In genomic region chr14:105398044-105398725, GRCh38 we compare ENCODE assay signal across 8 cellular contexts. TPM values are rescaled to one million over a fixed set of nuclear protein-coding genes. Genes with fewer than 3 reads are reported as not detected.
DNase-seq lines count a peak whose midpoint lies in the region; ATAC-seq and TF ChIP-seq lines count a peak whose summit lies in the region.

Gene TEX22 (plus strand): TSS chr14:105398538. CDS start chr14:105399341, 803 bp downstream.

- H3K4me1 Mint-ChIP-seq in activated CD4-positive, alpha-beta T cell treated with anti-CD3 and anti-CD28 coated beads, Interleukin-2, amount 10 ng/mL, durations not matched to agents 24 days and 14 days, result peaks cover 20% of the 10 kb centered on the region

- H3K4me1 ChIP-seq in right lobe of liver, result peaks cover 0 to 6% (median 0%) of the 10 kb centered on the region in 4 donors

- TF ChIP-seq POLR2A in right lobe of liver (IDR thresholded peaks at IDR 0.05), result peak; percentile 66

- H3K36me3 Mint-ChIP-seq in activated CD4-positive, alpha-beta T cell treated with anti-CD3 and anti-CD28 coated beads, Interleukin-2, amount 10 ng/mL, durations not matched to agents 24 days and 14 days (ENCODE audit: low read depth), result peaks cover 36% of the 10 kb centered on the region

- H3K27ac ChIP-seq in right lobe of liver, result peak within 1 kb of the TSS; percentile 69 to 83 (median 82)

- peak; percentile 80 for ATAC-seq in GM19025 (IDR thresholded peaks at IDR 0.05; ENCODE audit: low read depth, unreplicated experiment)
- peak; percentile 45 for ATAC-seq in HG03378 (IDR thresholded peaks at IDR 0.05; ENCODE audit: unreplicated experiment)
- peak; percentile 86 to 93 (median 92) for ATAC-seq in right lobe of liver

- 0% methylated on average over 13 of the region's 77 CpGs for WGBS in right lobe of liver (ENCODE audit: insufficient coverage, low coverage, low lambda C conversion rate, missing lambda C conversion rate)

- peak within 1 kb of the TSS; percentile 93 for H3K4me3 Mint-ChIP-seq in activated CD4-positive, alpha-beta T cell treated with anti-CD3 and anti-CD28 coated beads, Interleukin-2, amount 10 ng/mL, durations not matched to agents 24 days and 14 days

- peak within 1 kb of the TSS; percentile 96 for H3K27ac Mint-ChIP-seq in activated CD4-positive, alpha-beta T cell treated with anti-CD3 and anti-CD28 coated beads, Interleukin-2, amount 10 ng/mL, durations not matched to agents 24 days and 14 days

- no peaks in the 10 kb centered on the region for H3K9me3 ChIP-seq in right lobe of liver

- H3K9me3 Mint-ChIP-seq in activated CD4-positive, alpha-beta T cell treated with anti-CD3 and anti-CD28 coated beads, Interleukin-2, amount 10 ng/mL, durations not matched to agents 24 days and 14 days, result peaks cover 9% of the 10 kb centered on the region

- intact Hi-C loops in activated CD4-positive, alpha-beta T cell treated with anti-CD3 and anti-CD28 coated beads, Interleukin-2, amount 10 ng/mL, durations not matched to agents 24 days and 14 days (cut with micrococcal nuclease), result loop anchor here (1.0 to 5.0 kb wide), 3 partner anchors 17 to 646 kb away; partner anchors contain the start of gene SIVA1
- intact Hi-C loops in right lobe of liver (cut with DNase I), result no loop called here

- peak; percentile 97 for DNase-seq in AG08396 (ENCODE audit: low spot score)
- DNase-seq in NCI-H524 (lab: John Stamatoyannopoulos, UW), result peak; percentile 85 to 93
- peak; percentile 97 for DNase-seq in activated CD4-positive, alpha-beta T cell treated with anti-CD3 and anti-CD28 coated beads, Interleukin-2, amount 10 ng/mL, durations not matched to agents 24 days and 14 days
- peak; percentile 67 for DNase-seq in dedifferentiated amniotic fluid mesenchymal stem cell (ENCODE audit: extremely low spot score)
- DNase-seq in right lobe of liver, result peak; percentile 88 to 90 (median 90)
- peak; percentile 97 for DNase-seq in stimulated activated CD4-positive, alpha-beta T cell treated with anti-CD3 and anti-CD28 coated beads, Interleukin-4, amount 100 ng/mL, for 1 hour

- no peak for TF ChIP-seq CTCF in right lobe of liver (IDR thresholded peaks at IDR 0.05)

- peaks cover 0 to 3% (median 0%) of the 10 kb centered on the region in 4 donors for H3K36me3 ChIP-seq in right lobe of liver

- no peaks in the 10 kb centered on the region for H3K27me3 ChIP-seq in right lobe of liver

- peak within 1 kb of the TSS; percentile 71 to 94 (median 84) for H3K4me3 ChIP-seq in right lobe of liver

- no peaks in the 10 kb centered on the region for H3K27me3 Mint-ChIP-seq in activated CD4-positive, alpha-beta T cell treated with anti-CD3 and anti-CD28 coated beads, Interleukin-2, amount 10 ng/mL, durations not matched to agents 24 days and 14 days

RNA-seq across cellular contexts. Expression of gene TEX22, which starts in this region (rescaled TPM):
- 5.7 and 6.4 TPM in 2 replicates for total RNA-seq in activated CD4-positive, alpha-beta T cell treated with anti-CD3 and anti-CD28 coated beads, Interleukin-2, amount 10 ng/mL, durations not matched to agents 24 days and 14 days
- under 1 TPM in 3 of 6 experiments, not detected in 3; 0.07 to 0.44 (median 0.35) TPM for total RNA-seq in right lobe of liver

Comparison
In these comparisons a context has a peak if more than half of its experiments do, and no peak if none do; other contexts are left out.
1. Peak in every context shown above with its lines: DNase-seq, ATAC-seq, H3K4me3 ChIP-seq and H3K27ac ChIP-seq.
2. Peak in DNase-seq, ATAC-seq, H3K4me3 ChIP-seq and H3K27ac ChIP-seq in right lobe of liver; RNA of the gene not detected or under 1 TPM.